In genomic region chr13:113490496-113491417, GRCh38 we compare ENCODE assay signal across 8 cellular contexts. TPM values are rescaled to one million over a fixed set of nuclear protein-coding genes. Genes with fewer than 3 reads are reported as not detected.
DNase-seq lines count a peak whose midpoint lies in the region; ATAC-seq, FAIRE-seq and TF ChIP-seq lines count a peak whose summit lies in the region.

DCUN1D2 (minus strand) TSS chr13:113490711; CDS start chr13:113490669, 42 bp downstream.

- H3K9me3 Mint-ChIP-seq in osteocyte (ENCODE audit: unreplicated experiment), result no peaks in the 10 kb centered on the region

- ATAC-seq in thoracic aorta (ENCODE audit: insufficient number of reproducible peaks, low FRiP score, low read depth), result peak; percentile 78

- peaks cover 68% of the 10 kb centered on the region for H3K4me1 Mint-ChIP-seq in osteocyte (ENCODE audit: unreplicated experiment)

- no peaks in the 10 kb centered on the region for H3K27me3 Mint-ChIP-seq in osteocyte (ENCODE audit: unreplicated experiment)

- peak within 1 kb of the TSS; percentile 80 for H3K9ac ChIP-seq in SK-N-MC (ENCODE audit: insufficient read length)

- H3K27me3 ChIP-seq in thoracic aorta (replicated peaks; ENCODE audit: insufficient read depth), result no peaks in the 10 kb centered on the region

- peak within 1 kb of the TSS; percentile 80 for H3K27ac Mint-ChIP-seq in osteocyte (ENCODE audit: unreplicated experiment)

- H3K27ac ChIP-seq in SK-N-MC (no peak within 1 kb of the TSS), thoracic aorta (peak within 1 kb of the TSS; percentile 74 to 82)

- peak; percentile 99 for DNase-seq in GDM1 (lab: John Stamatoyannopoulos, UW)
- peak; percentile 97 for DNase-seq in H54 (ENCODE audit: insufficient read length, low spot score)
- DNase-seq in LoVo (ENCODE audit: low spot score), result peak; percentile 91
- DNase-seq in SK-N-MC (ENCODE audit: low read depth, low spot score), result no peak
- DNase-seq in activated naive CD4-positive, alpha-beta T cell treated with anti-CD3 and anti-CD28 coated beads, Interleukin-2, amount 50 U/mL, for 16 hours, result peak; percentile 71
- DNase-seq in glomerular visceral epithelial cell (ENCODE audit: extremely low spot score), result peak; percentile 98
- peak; percentile 99 for DNase-seq in osteocyte (ENCODE audit: extremely low spot score, unreplicated experiment)
- peak; percentile 71 for DNase-seq in thoracic aorta (ENCODE audit: low spot score)

- H3K4me3 ChIP-seq in SK-N-MC (peak within 1 kb of the TSS; percentile 87), thoracic aorta (peak within 1 kb of the TSS; percentile 93)

- peaks cover 34 to 57% of the 10 kb centered on the region in 2 donors for H3K4me1 ChIP-seq in thoracic aorta (ENCODE audit: control insufficient read depth in 1 of 2, low read depth in 2 of 2)

- H3K4me3 Mint-ChIP-seq in osteocyte (ENCODE audit: unreplicated experiment), result peak within 1 kb of the TSS; percentile 85

- peaks cover 8% of the 10 kb centered on the region for H3K36me3 ChIP-seq in SK-N-MC (ENCODE audit: insufficient read depth, low read length)
- H3K36me3 ChIP-seq in thoracic aorta, result no peaks in the 10 kb centered on the region

- no peaks in the 10 kb centered on the region for H3K9me3 ChIP-seq in SK-N-MC (ENCODE audit: low read depth, low read length)
- H3K9me3 ChIP-seq in thoracic aorta, result no peaks in the 10 kb centered on the region

- peaks cover 3% of the 10 kb centered on the region for H3K36me3 Mint-ChIP-seq in osteocyte (ENCODE audit: unreplicated experiment)

- peak; percentile 75 for TF ChIP-seq POLR2A in H54 (IDR thresholded peaks at IDR 0.05; ENCODE audit: low read depth, low read length)

- FAIRE-seq in H54 (lab: Jason Lieb, UNC), result no peak

- TF ChIP-seq CTCF in osteocyte (IDR thresholded peaks at IDR 0.05), result no peak
- no peak for TF ChIP-seq CTCF in thoracic aorta (IDR thresholded peaks at IDR 0.05)

RNA-seq across cellular contexts. Expression of gene DCUN1D2, which starts in this region (rescaled TPM):
- 27.5 and 29.0 TPM in 2 replicates for total RNA-seq in osteocyte
- 10 to 100 TPM in 1 of 2 donors, 1 to 10 TPM in 1; 7.3 to 29.8 TPM for total RNA-seq in thoracic aorta
